In the genomic region with DNA sequence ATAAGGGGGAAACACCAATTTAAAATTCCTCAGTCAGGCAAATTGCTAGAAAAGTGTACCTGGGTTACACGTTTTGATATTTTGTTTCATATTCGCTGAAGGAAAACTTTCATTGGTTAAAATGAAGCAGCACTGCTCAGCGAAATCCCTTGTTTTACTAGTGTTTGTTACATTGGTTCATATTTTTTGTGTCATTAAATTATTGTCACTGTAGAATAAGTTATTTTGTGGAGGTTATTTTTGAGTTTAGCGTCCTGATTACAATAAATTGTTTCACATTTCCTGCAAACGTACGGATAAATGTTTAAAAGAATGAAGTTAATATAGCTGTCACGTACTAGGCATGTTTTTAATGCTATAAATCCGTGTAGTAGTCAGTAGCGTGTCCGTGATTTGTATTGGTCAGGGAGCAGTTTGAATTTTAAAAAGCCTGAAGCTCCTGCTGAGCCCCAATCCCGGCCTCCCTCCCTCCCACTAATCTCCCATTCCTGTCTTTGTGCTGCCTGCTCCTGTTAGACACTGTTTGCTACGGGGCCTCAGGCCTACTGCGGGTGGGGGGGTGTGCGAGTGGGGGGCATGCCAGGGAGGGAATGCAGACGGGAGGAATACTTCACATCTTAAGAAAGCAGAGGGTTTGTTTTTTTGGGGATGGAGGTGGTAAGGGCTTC, we compare ENCODE assay signal across 8 cellular contexts. TPM values are rescaled to one million over a fixed set of nuclear protein-coding genes. Genes with fewer than 3 reads are reported as not detected.
A peak's percentile ranks its signal among the peaks of the same experiment; 100 is the strongest.
DNase-seq lines count a peak whose midpoint lies in the region; ATAC-seq and TF ChIP-seq lines count a peak whose summit lies in the region.

No MANE protein-coding gene starts in this region.

- no peaks in the 10 kb centered on the region for H3K9me3 ChIP-seq in left ventricle myocardium inferior (replicated peaks)

- H3K27ac ChIP-seq in left ventricle myocardium inferior (replicated peaks) (peak overlapping the region; percentile 97), rectal smooth muscle tissue (ENCODE audit: low read depth, low read length) (peak overlapping the region; percentile 97)

- H3K4me3 ChIP-seq in left ventricle myocardium inferior, result peak overlapping the region; percentile 91
- H3K4me3 ChIP-seq in rectal smooth muscle tissue (ENCODE audit: low read length), result peak overlapping the region; percentile 83

- no peaks in the 10 kb centered on the region for H3K9me3 Mint-ChIP-seq in activated CD8-positive, alpha-beta T cell treated with anti-CD3 and anti-CD28 coated beads for 36 hours

- H3K4me1 Mint-ChIP-seq in activated CD8-positive, alpha-beta T cell treated with anti-CD3 and anti-CD28 coated beads for 36 hours (ENCODE audit: low read depth), result peaks cover 27% of the 10 kb centered on the region

- H3K36me3 Mint-ChIP-seq in activated CD8-positive, alpha-beta T cell treated with anti-CD3 and anti-CD28 coated beads for 36 hours (ENCODE audit: low read depth), result peaks cover 14% of the 10 kb centered on the region

- peak overlapping the region; percentile 90 for H3K4me3 Mint-ChIP-seq in activated CD8-positive, alpha-beta T cell treated with anti-CD3 and anti-CD28 coated beads for 36 hours

- H3K9ac ChIP-seq in rectal smooth muscle tissue (ENCODE audit: low read length), result peak overlapping the region; percentile 27

- H3K36me3 ChIP-seq in left ventricle myocardium inferior (no peaks in the 10 kb centered on the region), rectal smooth muscle tissue (ENCODE audit: control insufficient read depth, insufficient read depth, low read length) (no peaks in the 10 kb centered on the region)

- CTCF ChIA-PET in activated CD8-positive, alpha-beta T cell treated with anti-CD3 and anti-CD28 coated beads for 36 hours (lab: Charles Lee), result interaction anchor here (5.0 kb wide), 1 partner anchor 67 kb away, joined by 30 read pairs; no protein-coding TSS in a partner anchor

- H3K27ac Mint-ChIP-seq in activated CD8-positive, alpha-beta T cell treated with anti-CD3 and anti-CD28 coated beads for 36 hours, result peak overlapping the region; percentile 89

- intact Hi-C loops in activated CD8-positive, alpha-beta T cell treated with anti-CD3 and anti-CD28 coated beads for 36 hours (cut with micrococcal nuclease), result no loop called here
- intact Hi-C loops in left ventricle myocardium inferior (cut with micrococcal nuclease), result loop anchor here (5.0 kb wide), 1 partner anchor 64 kb away; no protein-coding TSS in a partner anchor

- POLR2A ChIA-PET in activated CD8-positive, alpha-beta T cell treated with anti-CD3 and anti-CD28 coated beads for 36 hours (lab: Charles Lee), result no interaction called here

- H3K27me3 Mint-ChIP-seq in activated CD8-positive, alpha-beta T cell treated with anti-CD3 and anti-CD28 coated beads for 36 hours, result no peaks in the 10 kb centered on the region

- peaks cover 91% of the 10 kb centered on the region for H3K4me1 ChIP-seq in left ventricle myocardium inferior
- peaks cover 20% of the 10 kb centered on the region for H3K4me1 ChIP-seq in rectal smooth muscle tissue (ENCODE audit: control insufficient read depth, insufficient read depth, low read length)

- no peak for ATAC-seq in activated CD8-positive, alpha-beta T cell treated with anti-CD3 and anti-CD28 coated beads for 36 hours
- ATAC-seq in HG03175 (IDR thresholded peaks at IDR 0.05; ENCODE audit: unreplicated experiment) (no peak), GM18873 (IDR thresholded peaks at IDR 0.05; ENCODE audit: low FRiP score, unreplicated experiment) (no peak)

- TF ChIP-seq CTCF in activated CD8-positive, alpha-beta T cell treated with anti-CD3 and anti-CD28 coated beads for 36 hours (IDR thresholded peaks at IDR 0.05), result no peak
- TF ChIP-seq CTCF in left ventricle myocardium inferior (IDR thresholded peaks at IDR 0.05; ENCODE audit: borderline replicate concordance), result no peak

- H3K27me3 ChIP-seq in left ventricle myocardium inferior (ENCODE audit: low read depth) (no peaks in the 10 kb centered on the region), rectal smooth muscle tissue (ENCODE audit: control insufficient read depth, insufficient read depth, low read length) (no peaks in the 10 kb centered on the region)

- DNase-seq in EL (peak; percentile 71), LHCN-M2 (ENCODE audit: low read depth) (peak; percentile 47), left ventricle myocardium inferior (no peak), NCI-H1694 (lab: John Stamatoyannopoulos, UW) (no peak)
- DNase-seq in activated CD8-positive, alpha-beta T cell treated with anti-CD3 and anti-CD28 coated beads for 36 hours, result no peak

RNA-seq across cellular contexts. Expression of gene NIPBL, which starts 2.0 kb away (rescaled TPM):
- total RNA-seq in LHCN-M2 (2014; rRNA removed), result 14.7 and 15.3 TPM in 2 replicates
- polyA plus RNA-seq in LHCN-M2 (2012), result 5.1 TPM
- total RNA-seq in activated CD8-positive, alpha-beta T cell treated with anti-CD3 and anti-CD28 coated beads for 36 hours, result 10 to 100 TPM; 39.6 to 40.2 TPM
- 39.2 TPM for total RNA-seq in left ventricle myocardium inferior

Comparison
In these comparisons a context has a peak if more than half of its experiments do, and no peak if none do; other contexts are left out.
1. DNase-seq: peak in EL (single experiment) and LHCN-M2 (single experiment); none in activated CD8-positive, alpha-beta T cell treated with anti-CD3 and anti-CD28 coated beads for 36 hours (single experiment), left ventricle myocardium inferior (single experiment) and NCI-H1694 (single experiment).